ENCODE assay signal across 2 cellular contexts in genomic region chr22:47084226-47084625, GRCh38.
TF ChIP-seq lines count a peak whose summit lies in the region.

No MANE protein-coding gene starts in this region.

TF ChIP-seq in GM23338, 12 proteins besides CTCF, POLR2A, EP300 and RAD21 (continued from another document):
- TF ChIP-seq STAT1 (IDR thresholded peaks at IDR 0.05; ENCODE audit: unreplicated experiment), result no peak
- no peak for TF ChIP-seq EZH2 (IDR thresholded peaks at IDR 0.05; ENCODE audit: low read depth, unreplicated experiment)
- TF ChIP-seq, protein P1, sequence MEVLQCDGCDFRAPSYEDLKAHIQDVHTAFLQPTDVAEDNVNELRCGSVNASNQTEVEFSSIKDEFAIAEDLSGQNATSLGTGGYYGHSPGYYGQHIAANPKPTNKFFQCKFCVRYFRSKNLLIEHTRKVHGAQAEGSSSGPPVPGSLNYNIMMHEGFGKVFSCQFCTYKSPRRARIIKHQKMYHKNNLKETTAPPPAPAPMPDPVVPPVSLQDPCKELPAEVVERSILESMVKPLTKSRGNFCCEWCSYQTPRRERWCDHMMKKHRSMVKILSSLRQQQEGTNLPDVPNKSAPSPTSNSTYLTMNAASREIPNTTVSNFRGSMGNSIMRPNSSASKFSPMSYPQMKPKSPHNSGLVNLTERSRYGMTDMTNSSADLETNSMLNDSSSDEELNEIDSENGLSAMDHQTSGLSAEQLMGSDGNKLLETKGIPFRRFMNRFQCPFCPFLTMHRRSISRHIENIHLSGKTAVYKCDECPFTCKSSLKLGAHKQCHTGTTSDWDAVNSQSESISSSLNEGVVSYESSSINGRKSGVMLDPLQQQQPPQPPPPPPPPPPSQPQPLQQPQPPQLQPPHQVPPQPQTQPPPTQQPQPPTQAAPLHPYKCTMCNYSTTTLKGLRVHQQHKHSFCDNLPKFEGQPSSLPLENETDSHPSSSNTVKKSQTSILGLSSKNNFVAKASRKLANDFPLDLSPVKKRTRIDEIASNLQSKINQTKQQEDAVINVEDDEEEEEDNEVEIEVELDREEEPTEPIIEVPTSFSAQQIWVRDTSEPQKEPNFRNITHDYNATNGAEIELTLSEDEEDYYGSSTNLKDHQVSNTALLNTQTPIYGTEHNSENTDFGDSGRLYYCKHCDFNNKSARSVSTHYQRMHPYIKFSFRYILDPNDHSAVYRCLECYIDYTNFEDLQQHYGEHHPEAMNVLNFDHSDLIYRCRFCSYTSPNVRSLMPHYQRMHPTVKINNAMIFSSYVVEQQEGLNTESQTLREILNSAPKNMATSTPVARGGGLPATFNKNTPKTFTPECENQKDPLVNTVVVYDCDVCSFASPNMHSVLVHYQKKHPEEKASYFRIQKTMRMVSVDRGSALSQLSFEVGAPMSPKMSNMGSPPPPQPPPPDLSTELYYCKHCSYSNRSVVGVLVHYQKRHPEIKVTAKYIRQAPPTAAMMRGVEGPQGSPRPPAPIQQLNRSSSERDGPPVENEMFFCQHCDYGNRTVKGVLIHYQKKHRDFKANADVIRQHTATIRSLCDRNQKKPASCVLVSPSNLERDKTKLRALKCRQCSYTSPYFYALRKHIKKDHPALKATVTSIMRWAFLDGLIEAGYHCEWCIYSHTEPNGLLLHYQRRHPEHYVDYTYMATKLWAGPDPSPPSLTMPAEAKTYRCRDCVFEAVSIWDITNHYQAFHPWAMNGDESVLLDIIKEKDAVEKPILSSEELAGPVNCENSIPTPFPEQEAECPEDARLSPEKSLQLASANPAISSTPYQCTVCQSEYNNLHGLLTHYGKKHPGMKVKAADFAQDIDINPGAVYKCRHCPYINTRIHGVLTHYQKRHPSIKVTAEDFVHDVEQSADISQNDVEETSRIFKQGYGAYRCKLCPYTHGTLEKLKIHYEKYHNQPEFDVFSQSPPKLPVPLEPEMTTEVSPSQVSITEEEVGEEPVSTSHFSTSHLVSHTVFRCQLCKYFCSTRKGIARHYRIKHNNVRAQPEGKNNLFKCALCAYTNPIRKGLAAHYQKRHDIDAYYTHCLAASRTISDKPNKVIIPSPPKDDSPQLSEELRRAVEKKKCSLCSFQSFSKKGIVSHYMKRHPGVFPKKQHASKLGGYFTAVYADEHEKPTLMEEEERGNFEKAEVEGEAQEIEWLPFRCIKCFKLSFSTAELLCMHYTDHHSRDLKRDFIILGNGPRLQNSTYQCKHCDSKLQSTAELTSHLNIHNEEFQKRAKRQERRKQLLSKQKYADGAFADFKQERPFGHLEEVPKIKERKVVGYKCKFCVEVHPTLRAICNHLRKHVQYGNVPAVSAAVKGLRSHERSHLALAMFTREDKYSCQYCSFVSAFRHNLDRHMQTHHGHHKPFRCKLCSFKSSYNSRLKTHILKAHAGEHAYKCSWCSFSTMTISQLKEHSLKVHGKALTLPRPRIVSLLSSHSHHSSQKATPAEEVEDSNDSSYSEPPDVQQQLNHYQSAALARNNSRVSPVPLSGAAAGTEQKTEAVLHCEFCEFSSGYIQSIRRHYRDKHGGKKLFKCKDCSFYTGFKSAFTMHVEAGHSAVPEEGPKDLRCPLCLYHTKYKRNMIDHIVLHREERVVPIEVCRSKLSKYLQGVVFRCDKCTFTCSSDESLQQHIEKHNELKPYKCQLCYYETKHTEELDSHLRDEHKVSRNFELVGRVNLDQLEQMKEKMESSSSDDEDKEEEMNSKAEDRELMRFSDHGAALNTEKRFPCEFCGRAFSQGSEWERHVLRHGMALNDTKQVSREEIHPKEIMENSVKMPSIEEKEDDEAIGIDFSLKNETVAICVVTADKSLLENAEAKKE (CRISPR knock-in tag; IDR thresholded peaks at IDR 0.05), result no peak
- TF ChIP-seq, protein P2, sequence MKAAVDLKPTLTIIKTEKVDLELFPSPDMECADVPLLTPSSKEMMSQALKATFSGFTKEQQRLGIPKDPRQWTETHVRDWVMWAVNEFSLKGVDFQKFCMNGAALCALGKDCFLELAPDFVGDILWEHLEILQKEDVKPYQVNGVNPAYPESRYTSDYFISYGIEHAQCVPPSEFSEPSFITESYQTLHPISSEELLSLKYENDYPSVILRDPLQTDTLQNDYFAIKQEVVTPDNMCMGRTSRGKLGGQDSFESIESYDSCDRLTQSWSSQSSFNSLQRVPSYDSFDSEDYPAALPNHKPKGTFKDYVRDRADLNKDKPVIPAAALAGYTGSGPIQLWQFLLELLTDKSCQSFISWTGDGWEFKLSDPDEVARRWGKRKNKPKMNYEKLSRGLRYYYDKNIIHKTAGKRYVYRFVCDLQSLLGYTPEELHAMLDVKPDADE (IDR thresholded peaks at IDR 0.05), result no peak
- no peak for TF ChIP-seq NANOG (IDR thresholded peaks at IDR 0.05; ENCODE audit: borderline replicate concordance)
- TF ChIP-seq CREB1 (CRISPR knock-in tag; IDR thresholded peaks at IDR 0.05; ENCODE audit: low read depth), result no peak

TF ChIP-seq in WTC11, 78 proteins besides CTCF, POLR2A, EP300 and RAD21 (continued from another document):
- TF ChIP-seq, protein P3, sequence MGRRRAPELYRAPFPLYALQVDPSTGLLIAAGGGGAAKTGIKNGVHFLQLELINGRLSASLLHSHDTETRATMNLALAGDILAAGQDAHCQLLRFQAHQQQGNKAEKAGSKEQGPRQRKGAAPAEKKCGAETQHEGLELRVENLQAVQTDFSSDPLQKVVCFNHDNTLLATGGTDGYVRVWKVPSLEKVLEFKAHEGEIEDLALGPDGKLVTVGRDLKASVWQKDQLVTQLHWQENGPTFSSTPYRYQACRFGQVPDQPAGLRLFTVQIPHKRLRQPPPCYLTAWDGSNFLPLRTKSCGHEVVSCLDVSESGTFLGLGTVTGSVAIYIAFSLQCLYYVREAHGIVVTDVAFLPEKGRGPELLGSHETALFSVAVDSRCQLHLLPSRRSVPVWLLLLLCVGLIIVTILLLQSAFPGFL (CRISPR knock-in tag; IDR thresholded peaks at IDR 0.05; ENCODE audit: borderline replicate concordance), result no peak
- TF ChIP-seq ZNF138 (CRISPR knock-in tag; conservative IDR thresholded peaks at IDR 0.05) (no peak), HMGA2 (CRISPR knock-in tag; IDR thresholded peaks at IDR 0.05) (no peak), GRHL2 (CRISPR knock-in tag; IDR thresholded peaks at IDR 0.05; ENCODE audit: insufficient replicate concordance, severe bottlenecking) (no peak), NFYB (CRISPR knock-in tag; conservative IDR thresholded peaks at IDR 0.05; ENCODE audit: low read depth) (no peak), MAX (CRISPR knock-in tag; IDR thresholded peaks at IDR 0.05) (no peak), FOXP1 (CRISPR knock-in tag; IDR thresholded peaks at IDR 0.05; ENCODE audit: borderline replicate concordance) (no peak)
TF ChIP-seq in WTC11: peak in this region for 0.
